Comparison of ENCODE assay signal across 32 cellular contexts in genomic region chr12:13666806-13667205, GRCh38.
DNase-seq lines count a peak whose midpoint lies in the region; ATAC-seq and TF ChIP-seq lines count a peak whose summit lies in the region.
"Had no signal": no experiment of that assay in that cellular context is flagged by ENCODE, and none has a peak within 500 bp of the region (broad histone marks: within the 10 kb centered on the region; RNA-seq: fewer than 3 reads in every experiment).

No MANE protein-coding gene starts in this region.

- no peaks in the 10 kb centered on the region for H3F3A ChIP-seq in PC-9 (ENCODE audit: insufficient read depth, low read depth)

- H3K9me2 ChIP-seq in PC-9 (ENCODE audit: insufficient read depth) (no peaks in the 10 kb centered on the region), OCI-LY7 (ENCODE audit: insufficient read depth, low read length) (no peaks in the 10 kb centered on the region; the same call in 1 of the 2 replicates)

- in situ Hi-C loops in transverse colon (cut with MboI; ENCODE audit: low pct_ligation_motif_present in 1 of 4, low pct_unique_long_range_greater_than_20kb in 1 of 4, low sequenced_read_pairs in 3 of 4): loop anchor here in 3 of 4 donors (10.0 to 25.0 kb wide), 2 partner anchors 380 to 392 kb away; no protein-coding TSS in a partner anchor

- no peak overlapping the region for H3K27ac ChIP-seq in PC-9
- H3K27ac ChIP-seq in transverse colon: no peak overlapping the region
- no peak overlapping the region for H3K27ac ChIP-seq in OCI-LY7 (ENCODE audit: low read depth, low read length, poor library complexity, severe bottlenecking)
- H3K27ac ChIP-seq: BLaER1 treated with 17β-estradiol and CSF1 and Interleukin-3, amounts not matched to agents 10 nM and 100 nM; brain microvascular endothelial cell; HL-60; KMS-11; left lung; neutrophil; Peyer's patch; prostate gland; sigmoid colon; stomach had no signal

- H3K27me3 ChIP-seq in PC-9 (ENCODE audit: insufficient read depth, low read depth): no peaks in the 10 kb centered on the region
- no peaks in the 10 kb centered on the region for H3K27me3 ChIP-seq in transverse colon
- H3K27me3 ChIP-seq: BLaER1 treated with 17β-estradiol and CSF1 and Interleukin-3, amounts not matched to agents 10 nM and 100 nM; brain microvascular endothelial cell; Peyer's patch; sigmoid colon had no signal

- no peak for TF ChIP-seq POLR2A in transverse colon (IDR thresholded peaks at IDR 0.05)

- no peak for TF ChIP-seq EP300 in transverse colon (IDR thresholded peaks at IDR 0.05; ENCODE audit: low read depth)

- H2AFZ ChIP-seq in PC-9 (no peak overlapping the region; the same call in 1 of the 2 replicates), OCI-LY7 (ENCODE audit: low read length) (no peak overlapping the region)

- ATAC-seq in left lobe of liver (peak; percentile 31), HG02610 (IDR thresholded peaks at IDR 0.05; ENCODE audit: unreplicated experiment) (no peak)
- ATAC-seq: activated CD8-positive, alpha-beta T cell treated with anti-CD3 and anti-CD28 coated beads for 36 hours; left lung; T-helper 17 cell had no signal

- no TSS peak for BruUV-seq in PC-9 (replicated peaks; lab: Mats Ljungman, UMichigan)
- no TSS peak for BruUV-seq in OCI-LY7 (replicated peaks; lab: Mats Ljungman, UMichigan)

- H3K9me3 ChIP-seq in PC-9 (ENCODE audit: insufficient read depth, low read depth) (no peaks in the 10 kb centered on the region), transverse colon (no peaks in the 10 kb centered on the region), OCI-LY7 (ENCODE audit: low read length) (no peaks in the 10 kb centered on the region)
- H3K9me3 ChIP-seq: BLaER1 treated with 17β-estradiol and CSF1 and Interleukin-3, amounts not matched to agents 10 nM and 100 nM; left lung; neutrophil; Peyer's patch; prostate gland; sigmoid colon; stomach had no signal

- H3K4me2 ChIP-seq in PC-9 (no peak overlapping the region), OCI-LY7 (ENCODE audit: low read length) (no peak overlapping the region)
- H3K4me2 ChIP-seq: BLaER1 treated with 17β-estradiol and CSF1 and Interleukin-3, amounts not matched to agents 10 nM and 100 nM; KMS-11 had no signal

- CTCF ChIA-PET in PC-9 (lab: Charles Lee): no interaction called here
- CTCF ChIA-PET in OCI-LY7 (lab: Charles Lee; ENCODE audit: unreplicated experiment): no interaction called here

- POLR2A ChIA-PET in PC-9 (lab: Charles Lee; ENCODE audit: unreplicated experiment) (no interaction called here), OCI-LY7 (lab: Charles Lee) (interaction anchor here (0.6 to 1.2 kb wide), 3 partner anchors 8 to 710 kb away, joined by 3 to 5 read pairs (median 4); no protein-coding TSS in a partner anchor)

- H3K79me2 ChIP-seq in PC-9 (ENCODE audit: low read depth) (no peaks in the 10 kb centered on the region), OCI-LY7 (ENCODE audit: insufficient read depth, low read depth, low read length) (no peaks in the 10 kb centered on the region)

- H4K20me1 ChIP-seq in PC-9 (ENCODE audit: insufficient read depth) (no peaks in the 10 kb centered on the region), OCI-LY7 (ENCODE audit: insufficient read depth, low read length) (no peaks in the 10 kb centered on the region)
- H4K20me1 ChIP-seq: BLaER1 treated with 17β-estradiol and CSF1 and Interleukin-3, amounts not matched to agents 10 nM and 100 nM had no signal

- intact Hi-C loops in PC-9 (cut with micrococcal nuclease; ENCODE audit: unreplicated experiment): no loop called here
- intact Hi-C loops in transverse colon (cut with DNase I; ENCODE audit: low total_unique reads): no loop called here
- intact Hi-C loops in OCI-LY7 (cut with micrococcal nuclease; ENCODE audit: unreplicated experiment): no loop called here

- no peak for DNase-seq in PC-9
- DNase-seq in left lobe of liver (ENCODE audit: low spot score): no peak
- no peak for DNase-seq in transverse colon
- DNase-seq in OCI-LY7 (ENCODE audit: low spot score): no peak
- DNase-seq in germinal center (ENCODE audit: low spot score): no peak
- DNase-seq: activated CD8-positive, alpha-beta T cell treated with anti-CD3 and anti-CD28 coated beads for 36 hours; activated naive CD4-positive, alpha-beta T cell treated with anti-CD3 and anti-CD28 coated beads, Interleukin-2, amount 50 U/mL, for 16 hours; amygdala; brain microvascular endothelial cell; cerebellar nuclear complex; DMS153; GF-D8; H7; left lung; mesenchymal stem cell; MM.1S; NCI-H1436 treated with DMSO at 0.1 percent for 48 hours; NCI-H226; NCI-H526 treated with DMSO at 0.1 percent for 48 hours; Peyer's patch; SHP77; sigmoid colon; stimulated activated CD4-positive, alpha-beta T cell treated with anti-CD3 and anti-CD28 coated beads, Interleukin-4, amount 100 ng/mL, for 1 hour; stomach; T-helper 17 cell had no signal

- H3K36me3 ChIP-seq in PC-9 (ENCODE audit: low read depth) (no peaks in the 10 kb centered on the region), transverse colon (no peaks in the 10 kb centered on the region), OCI-LY7 (ENCODE audit: insufficient read depth, low read length) (no peaks in the 10 kb centered on the region)
- H3K36me3 ChIP-seq: BLaER1 treated with 17β-estradiol and CSF1 and Interleukin-3, amounts not matched to agents 10 nM and 100 nM; brain microvascular endothelial cell; left lung; neutrophil; Peyer's patch; prostate gland; sigmoid colon; stomach had no signal

- H3K4me3 ChIP-seq in PC-9 (no peak overlapping the region), transverse colon (no peak overlapping the region), OCI-LY7 (ENCODE audit: low read depth, low read length, poor library complexity, severe bottlenecking) (no peak overlapping the region)
- H3K4me3 ChIP-seq: BLaER1 treated with 17β-estradiol and CSF1 and Interleukin-3, amounts not matched to agents 10 nM and 100 nM; left lung; Peyer's patch; prostate gland; sigmoid colon; stomach had no signal

- no peaks in the 10 kb centered on the region for H3K4me1 ChIP-seq in PC-9 (replicated peaks; ENCODE audit: insufficient read depth)
- H3K4me1 ChIP-seq in transverse colon: peaks cover 0 to 7% (median 0%) of the 10 kb centered on the region in 4 donors
- no peaks in the 10 kb centered on the region for H3K4me1 ChIP-seq in OCI-LY7 (ENCODE audit: insufficient read depth, low read length, poor library complexity, severe bottlenecking)
- H3K4me1 ChIP-seq: BLaER1 treated with 17β-estradiol and CSF1 and Interleukin-3, amounts not matched to agents 10 nM and 100 nM; left lung; Peyer's patch; prostate gland; stomach had no signal

- TF ChIP-seq CTCF in GM12873 (IDR thresholded peaks at IDR 0.05; ENCODE audit: insufficient read depth, low read depth, low read length, missing control alignments) (peak; percentile 40), PC-9 (conservative IDR thresholded peaks at IDR 0.05) (0 out of 2 replicates have a peak, but pooled peaks have one; percentile 14), transverse colon (IDR thresholded peaks at IDR 0.05) (peak in 3 of 5 experiments; percentile 22 to 25 (median 24)), OCI-LY7 (conservative IDR thresholded peaks at IDR 0.05; ENCODE audit: low read length) (no peak; the same call in 1 of the 2 replicates)

- 48 to 83% methylated on average over 1 to 2 of the region's 2 CpGs for WGBS in transverse colon (ENCODE audit: low coverage in 1 of 2), 2 donors
